In the genomic region with DNA sequence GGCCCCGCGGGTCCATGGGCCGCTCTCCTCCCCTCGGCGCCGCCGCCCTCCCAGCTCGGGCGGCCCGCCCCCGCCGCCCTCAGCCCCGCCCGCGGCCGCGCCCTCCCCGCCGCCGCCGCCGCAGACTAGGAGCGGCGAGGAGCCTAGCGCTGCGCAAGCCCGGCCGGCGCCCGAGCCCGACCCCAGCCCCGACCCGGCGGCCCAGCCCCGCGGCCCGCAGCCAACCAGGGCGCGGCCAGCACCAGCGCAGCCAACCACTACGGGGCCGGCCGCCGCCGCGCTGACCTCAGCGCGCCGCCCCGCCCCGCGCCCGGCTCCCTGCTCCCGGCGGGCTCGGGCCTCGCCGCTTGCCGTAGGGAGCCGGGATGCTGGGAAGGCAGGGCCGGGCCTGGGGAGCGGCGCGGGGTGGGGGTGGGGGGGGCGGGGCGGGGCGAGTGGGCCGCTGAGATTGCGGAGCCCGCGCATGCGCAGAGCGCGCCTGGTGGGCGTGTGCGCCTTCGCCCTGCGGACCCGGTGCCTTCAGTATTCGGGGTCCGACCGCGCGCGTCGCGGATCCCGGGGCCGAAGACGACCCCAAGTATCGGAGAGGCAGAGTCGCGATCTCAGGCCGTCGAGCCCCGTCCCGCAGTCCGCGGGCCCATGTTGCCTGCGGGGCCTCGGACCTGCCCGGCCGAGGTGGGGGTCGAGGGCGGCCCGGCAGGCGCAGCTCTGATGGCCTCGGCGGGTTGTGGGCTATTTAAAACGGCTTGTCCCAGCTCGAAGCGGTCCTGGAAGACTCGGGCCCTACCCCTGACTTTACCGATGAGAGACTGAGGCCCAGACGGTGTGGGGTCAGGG, we compare ENCODE assay signal across 1 cellular context.
TF ChIP-seq lines count a peak whose summit lies in the region.

A gene with protein sequence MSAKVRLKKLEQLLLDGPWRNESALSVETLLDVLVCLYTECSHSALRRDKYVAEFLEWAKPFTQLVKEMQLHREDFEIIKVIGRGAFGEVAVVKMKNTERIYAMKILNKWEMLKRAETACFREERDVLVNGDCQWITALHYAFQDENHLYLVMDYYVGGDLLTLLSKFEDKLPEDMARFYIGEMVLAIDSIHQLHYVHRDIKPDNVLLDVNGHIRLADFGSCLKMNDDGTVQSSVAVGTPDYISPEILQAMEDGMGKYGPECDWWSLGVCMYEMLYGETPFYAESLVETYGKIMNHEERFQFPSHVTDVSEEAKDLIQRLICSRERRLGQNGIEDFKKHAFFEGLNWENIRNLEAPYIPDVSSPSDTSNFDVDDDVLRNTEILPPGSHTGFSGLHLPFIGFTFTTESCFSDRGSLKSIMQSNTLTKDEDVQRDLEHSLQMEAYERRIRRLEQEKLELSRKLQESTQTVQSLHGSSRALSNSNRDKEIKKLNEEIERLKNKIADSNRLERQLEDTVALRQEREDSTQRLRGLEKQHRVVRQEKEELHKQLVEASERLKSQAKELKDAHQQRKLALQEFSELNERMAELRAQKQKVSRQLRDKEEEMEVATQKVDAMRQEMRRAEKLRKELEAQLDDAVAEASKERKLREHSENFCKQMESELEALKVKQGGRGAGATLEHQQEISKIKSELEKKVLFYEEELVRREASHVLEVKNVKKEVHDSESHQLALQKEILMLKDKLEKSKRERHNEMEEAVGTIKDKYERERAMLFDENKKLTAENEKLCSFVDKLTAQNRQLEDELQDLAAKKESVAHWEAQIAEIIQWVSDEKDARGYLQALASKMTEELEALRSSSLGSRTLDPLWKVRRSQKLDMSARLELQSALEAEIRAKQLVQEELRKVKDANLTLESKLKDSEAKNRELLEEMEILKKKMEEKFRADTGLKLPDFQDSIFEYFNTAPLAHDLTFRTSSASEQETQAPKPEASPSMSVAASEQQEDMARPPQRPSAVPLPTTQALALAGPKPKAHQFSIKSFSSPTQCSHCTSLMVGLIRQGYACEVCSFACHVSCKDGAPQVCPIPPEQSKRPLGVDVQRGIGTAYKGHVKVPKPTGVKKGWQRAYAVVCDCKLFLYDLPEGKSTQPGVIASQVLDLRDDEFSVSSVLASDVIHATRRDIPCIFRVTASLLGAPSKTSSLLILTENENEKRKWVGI (N-terminal part only) (minus strand): TSS at position 178 of the 837 bp plus-strand sequence. CDS start 376 bp downstream, outside the sequence.

TF ChIP-seq in HepG2, 621 proteins besides CTCF, POLR2A, EP300 and RAD21 (continued from another document and continues in another):
- TF ChIP-seq, protein P1, sequence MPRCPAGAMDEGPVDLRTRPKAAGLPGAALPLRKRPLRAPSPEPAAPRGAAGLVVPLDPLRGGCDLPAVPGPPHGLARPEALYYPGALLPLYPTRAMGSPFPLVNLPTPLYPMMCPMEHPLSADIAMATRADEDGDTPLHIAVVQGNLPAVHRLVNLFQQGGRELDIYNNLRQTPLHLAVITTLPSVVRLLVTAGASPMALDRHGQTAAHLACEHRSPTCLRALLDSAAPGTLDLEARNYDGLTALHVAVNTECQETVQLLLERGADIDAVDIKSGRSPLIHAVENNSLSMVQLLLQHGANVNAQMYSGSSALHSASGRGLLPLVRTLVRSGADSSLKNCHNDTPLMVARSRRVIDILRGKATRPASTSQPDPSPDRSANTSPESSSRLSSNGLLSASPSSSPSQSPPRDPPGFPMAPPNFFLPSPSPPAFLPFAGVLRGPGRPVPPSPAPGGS (CRISPR knock-in tag; IDR thresholded peaks at IDR 0.05) = peak; percentile 66; the same call in 1 of the 2 replicates
- peak; percentile 86; the same call in 1 of the 2 replicates for TF ChIP-seq ZNF225 (CRISPR knock-in tag; IDR thresholded peaks at IDR 0.05)
- TF ChIP-seq NFE2L2 (IDR thresholded peaks at IDR 0.05; ENCODE audit: low read length) = no peak
- TF ChIP-seq NFYC (CRISPR knock-in tag; IDR thresholded peaks at IDR 0.05) = no peak
- TF ChIP-seq, protein P2, sequence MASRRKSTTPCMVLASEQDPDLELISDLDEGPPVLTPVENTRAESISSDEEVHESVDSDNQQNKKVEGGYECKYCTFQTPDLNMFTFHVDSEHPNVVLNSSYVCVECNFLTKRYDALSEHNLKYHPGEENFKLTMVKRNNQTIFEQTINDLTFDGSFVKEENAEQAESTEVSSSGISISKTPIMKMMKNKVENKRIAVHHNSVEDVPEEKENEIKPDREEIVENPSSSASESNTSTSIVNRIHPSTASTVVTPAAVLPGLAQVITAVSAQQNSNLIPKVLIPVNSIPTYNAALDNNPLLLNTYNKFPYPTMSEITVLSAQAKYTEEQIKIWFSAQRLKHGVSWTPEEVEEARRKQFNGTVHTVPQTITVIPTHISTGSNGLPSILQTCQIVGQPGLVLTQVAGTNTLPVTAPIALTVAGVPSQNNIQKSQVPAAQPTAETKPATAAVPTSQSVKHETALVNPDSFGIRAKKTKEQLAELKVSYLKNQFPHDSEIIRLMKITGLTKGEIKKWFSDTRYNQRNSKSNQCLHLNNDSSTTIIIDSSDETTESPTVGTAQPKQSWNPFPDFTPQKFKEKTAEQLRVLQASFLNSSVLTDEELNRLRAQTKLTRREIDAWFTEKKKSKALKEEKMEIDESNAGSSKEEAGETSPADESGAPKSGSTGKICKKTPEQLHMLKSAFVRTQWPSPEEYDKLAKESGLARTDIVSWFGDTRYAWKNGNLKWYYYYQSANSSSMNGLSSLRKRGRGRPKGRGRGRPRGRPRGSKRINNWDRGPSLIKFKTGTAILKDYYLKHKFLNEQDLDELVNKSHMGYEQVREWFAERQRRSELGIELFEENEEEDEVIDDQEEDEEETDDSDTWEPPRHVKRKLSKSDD (CRISPR knock-in tag; IDR thresholded peaks at IDR 0.05; ENCODE audit: low read depth) = no peak
- TF ChIP-seq MTA1 (CRISPR knock-in tag; IDR thresholded peaks at IDR 0.05; ENCODE audit: borderline replicate concordance) = no peak
- 0 out of 2 replicates have a peak, but pooled peaks have one; percentile 33 for TF ChIP-seq ZNF337 (CRISPR knock-in tag; IDR thresholded peaks at IDR 0.05; ENCODE audit: borderline replicate concordance, low read depth)
- no peak for TF ChIP-seq GZF1 (CRISPR knock-in tag; IDR thresholded peaks at IDR 0.05)
- peak; percentile 35; the same call in 1 of the 2 replicates for TF ChIP-seq ZNF788 (CRISPR knock-in tag; IDR thresholded peaks at IDR 0.05; ENCODE audit: borderline replicate concordance)
- TF ChIP-seq NFYB (CRISPR knock-in tag; IDR thresholded peaks at IDR 0.05) = no peak
- TF ChIP-seq GABPB1 (CRISPR knock-in tag; IDR thresholded peaks at IDR 0.05) = peak; percentile 64; the same call in 1 of the 2 replicates
- 0 out of 2 replicates have a peak, but pooled peaks have one; percentile 52 for TF ChIP-seq ZBTB20 (CRISPR knock-in tag; IDR thresholded peaks at IDR 0.05; ENCODE audit: borderline replicate concordance, low read depth)
- no peak for TF ChIP-seq ARNT (IDR thresholded peaks at IDR 0.05)
- peak; percentile 0 for TF ChIP-seq HNRNPLL (IDR thresholded peaks at IDR 0.05; ENCODE audit: low read depth, low read length, poor library complexity, severe bottlenecking)
- TF ChIP-seq, protein P3, sequence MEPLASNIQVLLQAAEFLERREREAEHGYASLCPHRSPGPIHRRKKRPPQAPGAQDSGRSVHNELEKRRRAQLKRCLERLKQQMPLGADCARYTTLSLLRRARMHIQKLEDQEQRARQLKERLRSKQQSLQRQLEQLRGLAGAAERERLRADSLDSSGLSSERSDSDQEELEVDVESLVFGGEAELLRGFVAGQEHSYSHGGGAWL (CRISPR knock-in tag; IDR thresholded peaks at IDR 0.05) = no peak
- peak; percentile 62 for TF ChIP-seq ZFY (CRISPR knock-in tag; IDR thresholded peaks at IDR 0.05)
- 0 out of 2 replicates have a peak, but pooled peaks have one; percentile 52 for TF ChIP-seq THAP11 (CRISPR knock-in tag; IDR thresholded peaks at IDR 0.05)
- no peak for TF ChIP-seq NFIB (CRISPR knock-in tag; IDR thresholded peaks at IDR 0.05; ENCODE audit: borderline replicate concordance)
- TF ChIP-seq KDM5A (IDR thresholded peaks at IDR 0.05; ENCODE audit: borderline replicate concordance, low read length) = no peak
- TF ChIP-seq CREB1 (IDR thresholded peaks at IDR 0.05) = no peak
- no peak for TF ChIP-seq CREB1 (CRISPR knock-in tag; IDR thresholded peaks at IDR 0.05)
- TF ChIP-seq, protein P4, sequence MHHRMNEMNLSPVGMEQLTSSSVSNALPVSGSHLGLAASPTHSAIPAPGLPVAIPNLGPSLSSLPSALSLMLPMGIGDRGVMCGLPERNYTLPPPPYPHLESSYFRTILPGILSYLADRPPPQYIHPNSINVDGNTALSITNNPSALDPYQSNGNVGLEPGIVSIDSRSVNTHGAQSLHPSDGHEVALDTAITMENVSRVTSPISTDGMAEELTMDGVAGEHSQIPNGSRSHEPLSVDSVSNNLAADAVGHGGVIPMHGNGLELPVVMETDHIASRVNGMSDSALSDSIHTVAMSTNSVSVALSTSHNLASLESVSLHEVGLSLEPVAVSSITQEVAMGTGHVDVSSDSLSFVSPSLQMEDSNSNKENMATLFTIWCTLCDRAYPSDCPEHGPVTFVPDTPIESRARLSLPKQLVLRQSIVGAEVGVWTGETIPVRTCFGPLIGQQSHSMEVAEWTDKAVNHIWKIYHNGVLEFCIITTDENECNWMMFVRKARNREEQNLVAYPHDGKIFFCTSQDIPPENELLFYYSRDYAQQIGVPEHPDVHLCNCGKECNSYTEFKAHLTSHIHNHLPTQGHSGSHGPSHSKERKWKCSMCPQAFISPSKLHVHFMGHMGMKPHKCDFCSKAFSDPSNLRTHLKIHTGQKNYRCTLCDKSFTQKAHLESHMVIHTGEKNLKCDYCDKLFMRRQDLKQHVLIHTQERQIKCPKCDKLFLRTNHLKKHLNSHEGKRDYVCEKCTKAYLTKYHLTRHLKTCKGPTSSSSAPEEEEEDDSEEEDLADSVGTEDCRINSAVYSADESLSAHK (CRISPR knock-in tag; IDR thresholded peaks at IDR 0.05; ENCODE audit: borderline replicate concordance) = no peak
- TF ChIP-seq, protein P5, sequence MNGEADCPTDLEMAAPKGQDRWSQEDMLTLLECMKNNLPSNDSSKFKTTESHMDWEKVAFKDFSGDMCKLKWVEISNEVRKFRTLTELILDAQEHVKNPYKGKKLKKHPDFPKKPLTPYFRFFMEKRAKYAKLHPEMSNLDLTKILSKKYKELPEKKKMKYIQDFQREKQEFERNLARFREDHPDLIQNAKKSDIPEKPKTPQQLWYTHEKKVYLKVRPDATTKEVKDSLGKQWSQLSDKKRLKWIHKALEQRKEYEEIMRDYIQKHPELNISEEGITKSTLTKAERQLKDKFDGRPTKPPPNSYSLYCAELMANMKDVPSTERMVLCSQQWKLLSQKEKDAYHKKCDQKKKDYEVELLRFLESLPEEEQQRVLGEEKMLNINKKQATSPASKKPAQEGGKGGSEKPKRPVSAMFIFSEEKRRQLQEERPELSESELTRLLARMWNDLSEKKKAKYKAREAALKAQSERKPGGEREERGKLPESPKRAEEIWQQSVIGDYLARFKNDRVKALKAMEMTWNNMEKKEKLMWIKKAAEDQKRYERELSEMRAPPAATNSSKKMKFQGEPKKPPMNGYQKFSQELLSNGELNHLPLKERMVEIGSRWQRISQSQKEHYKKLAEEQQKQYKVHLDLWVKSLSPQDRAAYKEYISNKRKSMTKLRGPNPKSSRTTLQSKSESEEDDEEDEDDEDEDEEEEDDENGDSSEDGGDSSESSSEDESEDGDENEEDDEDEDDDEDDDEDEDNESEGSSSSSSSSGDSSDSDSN (CRISPR knock-in tag; IDR thresholded peaks at IDR 0.05) = peak; percentile 41; the same call in 1 of the 2 replicates
- no peak; the same call in 1 of the 2 replicates for TF ChIP-seq GLI4 (CRISPR knock-in tag; IDR thresholded peaks at IDR 0.05; ENCODE audit: borderline replicate concordance)
- peak; percentile 11 for TF ChIP-seq YY1 (IDR thresholded peaks at IDR 0.05; ENCODE audit: insufficient read depth, insufficient replicate concordance, low read depth, low read length)
- no peak for TF ChIP-seq NAIF1 (CRISPR knock-in tag; IDR thresholded peaks at IDR 0.05; ENCODE audit: borderline replicate concordance)
- TF ChIP-seq RFX3 (CRISPR knock-in tag; IDR thresholded peaks at IDR 0.05) = no peak
- TF ChIP-seq CBX5 (CRISPR knock-in tag; IDR thresholded peaks at IDR 0.05; ENCODE audit: borderline replicate concordance) = 0 out of 2 replicates have a peak, but pooled peaks have one; percentile 23
- TF ChIP-seq GATAD1 (CRISPR knock-in tag; IDR thresholded peaks at IDR 0.05) = no peak
- TF ChIP-seq ZNF160 (CRISPR knock-in tag; IDR thresholded peaks at IDR 0.05) = no peak
- no peak for TF ChIP-seq HCFC1 (IDR thresholded peaks at IDR 0.05; ENCODE audit: low read depth, low read length)
- no peak for TF ChIP-seq NCOA5 (CRISPR knock-in tag; IDR thresholded peaks at IDR 0.05)
- no peak for TF ChIP-seq ZNF205 (CRISPR knock-in tag; IDR thresholded peaks at IDR 0.05)
- no peak for TF ChIP-seq RFX1 (IDR thresholded peaks at IDR 0.05)
- 0 out of 2 replicates have a peak, but pooled peaks have one; percentile 45 for TF ChIP-seq NRL (CRISPR knock-in tag; IDR thresholded peaks at IDR 0.05; ENCODE audit: borderline replicate concordance)
- TF ChIP-seq, protein P6, sequence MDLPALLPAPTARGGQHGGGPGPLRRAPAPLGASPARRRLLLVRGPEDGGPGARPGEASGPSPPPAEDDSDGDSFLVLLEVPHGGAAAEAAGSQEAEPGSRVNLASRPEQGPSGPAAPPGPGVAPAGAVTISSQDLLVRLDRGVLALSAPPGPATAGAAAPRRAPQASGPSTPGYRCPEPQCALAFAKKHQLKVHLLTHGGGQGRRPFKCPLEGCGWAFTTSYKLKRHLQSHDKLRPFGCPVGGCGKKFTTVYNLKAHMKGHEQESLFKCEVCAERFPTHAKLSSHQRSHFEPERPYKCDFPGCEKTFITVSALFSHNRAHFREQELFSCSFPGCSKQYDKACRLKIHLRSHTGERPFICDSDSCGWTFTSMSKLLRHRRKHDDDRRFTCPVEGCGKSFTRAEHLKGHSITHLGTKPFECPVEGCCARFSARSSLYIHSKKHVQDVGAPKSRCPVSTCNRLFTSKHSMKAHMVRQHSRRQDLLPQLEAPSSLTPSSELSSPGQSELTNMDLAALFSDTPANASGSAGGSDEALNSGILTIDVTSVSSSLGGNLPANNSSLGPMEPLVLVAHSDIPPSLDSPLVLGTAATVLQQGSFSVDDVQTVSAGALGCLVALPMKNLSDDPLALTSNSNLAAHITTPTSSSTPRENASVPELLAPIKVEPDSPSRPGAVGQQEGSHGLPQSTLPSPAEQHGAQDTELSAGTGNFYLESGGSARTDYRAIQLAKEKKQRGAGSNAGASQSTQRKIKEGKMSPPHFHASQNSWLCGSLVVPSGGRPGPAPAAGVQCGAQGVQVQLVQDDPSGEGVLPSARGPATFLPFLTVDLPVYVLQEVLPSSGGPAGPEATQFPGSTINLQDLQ (CRISPR knock-in tag; IDR thresholded peaks at IDR 0.05) = no peak
- TF ChIP-seq ZFP90 (CRISPR knock-in tag; IDR thresholded peaks at IDR 0.05; ENCODE audit: borderline replicate concordance) = peak; percentile 28; the same call in 1 of the 2 replicates
- TF ChIP-seq ZMYM4 (CRISPR knock-in tag; IDR thresholded peaks at IDR 0.05) = peak; percentile 67
- 0 out of 2 replicates have a peak, but pooled peaks have one; percentile 51 for TF ChIP-seq ZFP41 (CRISPR knock-in tag; IDR thresholded peaks at IDR 0.05; ENCODE audit: borderline replicate concordance)
- TF ChIP-seq MAFG (CRISPR knock-in tag; IDR thresholded peaks at IDR 0.05) = no peak
- TF ChIP-seq, protein P7, sequence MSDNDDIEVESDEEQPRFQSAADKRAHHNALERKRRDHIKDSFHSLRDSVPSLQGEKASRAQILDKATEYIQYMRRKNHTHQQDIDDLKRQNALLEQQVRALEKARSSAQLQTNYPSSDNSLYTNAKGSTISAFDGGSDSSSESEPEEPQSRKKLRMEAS (IDR thresholded peaks at IDR 0.05) = peak; percentile 56
- TF ChIP-seq PITX1 (CRISPR knock-in tag; IDR thresholded peaks at IDR 0.05) = peak; percentile 34; the same call in 1 of the 2 replicates
- no peak for TF ChIP-seq ESRRA (CRISPR knock-in tag; IDR thresholded peaks at IDR 0.05; ENCODE audit: low read depth)
- TF ChIP-seq STAT5B (CRISPR knock-in tag; IDR thresholded peaks at IDR 0.05) = no peak
- TF ChIP-seq KLF15 (CRISPR knock-in tag; IDR thresholded peaks at IDR 0.05; ENCODE audit: borderline replicate concordance) = no peak
- no peak for TF ChIP-seq SNAI1 (CRISPR knock-in tag; IDR thresholded peaks at IDR 0.05; ENCODE audit: borderline replicate concordance)
- TF ChIP-seq KDM6A (CRISPR knock-in tag; IDR thresholded peaks at IDR 0.05; ENCODE audit: low read depth) = no peak
